8 cellular contexts compared by ENCODE assay signal in genomic region chr1:7940745-7941436, GRCh38. TPM values are rescaled to one million over a fixed set of nuclear protein-coding genes. Genes with fewer than 3 reads are reported as not detected.
A peak's percentile ranks its signal among the peaks of the same experiment; 100 is the strongest.
DNase-seq lines count a peak whose midpoint lies in the region; ATAC-seq, FAIRE-seq and TF ChIP-seq lines count a peak whose summit lies in the region.

TSS of gene TNFRSF9 (minus strand) at chr1:7940839. CDS start at chr1:7939994, 845 bp downstream.

- H3K27ac Mint-ChIP-seq in T-helper 2 cell treated with Interferon-gamma antibody and Interleukin-4, amounts not matched to agents 5 μg/mL and 100 μg/mL, for 36 hours, result peak within 1 kb of the TSS; percentile 74

- intact Hi-C loops in Right ventricle myocardium superior (cut with DNase I), result no loop called here

- no peak within 1 kb of the TSS for H3K4me3 ChIP-seq in astrocyte of the spinal cord (ENCODE audit: low read depth, low read length)

- TF ChIP-seq CTCF in astrocyte of the spinal cord (IDR thresholded peaks at IDR 0.05; ENCODE audit: low read depth, low read length), result no peak

- H3K9me3 Mint-ChIP-seq in T-helper 2 cell treated with Interferon-gamma antibody and Interleukin-4, amounts not matched to agents 5 μg/mL and 100 μg/mL, for 36 hours, result no peaks in the 10 kb centered on the region

- in situ Hi-C loops in astrocyte of the spinal cord (cut with HindIII; ENCODE audit: low sequenced_read_pairs), result no loop called here

- TF ChIP-seq POLR2A in GM12891 (IDR thresholded peaks at IDR 0.05; ENCODE audit: low read depth, low read length), result 0 out of 2 replicates have a peak, but pooled peaks have one; percentile 50

- peak; percentile 75 for FAIRE-seq in GM12891 (lab: Jason Lieb, UNC)

- H3K4me1 Mint-ChIP-seq in T-helper 2 cell treated with Interferon-gamma antibody and Interleukin-4, amounts not matched to agents 5 μg/mL and 100 μg/mL, for 36 hours (ENCODE audit: low read depth), result peaks cover 25% of the 10 kb centered on the region

- H3K4me3 Mint-ChIP-seq in T-helper 2 cell treated with Interferon-gamma antibody and Interleukin-4, amounts not matched to agents 5 μg/mL and 100 μg/mL, for 36 hours, result peak within 1 kb of the TSS; percentile 82

- H3K27me3 Mint-ChIP-seq in T-helper 2 cell treated with Interferon-gamma antibody and Interleukin-4, amounts not matched to agents 5 μg/mL and 100 μg/mL, for 36 hours (ENCODE audit: low read depth), result peaks cover 23% of the 10 kb centered on the region

- DNase-seq in GM12891 (ENCODE audit: insufficient read length, low spot score) (peak; percentile 33), astrocyte of the spinal cord (ENCODE audit: low read depth, low spot score) (peak; percentile 19), retina (peak; percentile 46), C1 segment of cervical spinal cord (lab: John Stamatoyannopoulos, UW) (no peak), Right ventricle myocardium superior (no peak), DMS 273 (lab: John Stamatoyannopoulos, UW; ENCODE audit: unreplicated experiment) (no peak)
- peak; percentile 87 for DNase-seq in T-helper 2 cell treated with Interferon-gamma antibody and Interleukin-4, amounts not matched to agents 5 μg/mL and 100 μg/mL, for 36 hours (ENCODE audit: low spot score)

- peaks cover 3% of the 10 kb centered on the region for H3K36me3 Mint-ChIP-seq in T-helper 2 cell treated with Interferon-gamma antibody and Interleukin-4, amounts not matched to agents 5 μg/mL and 100 μg/mL, for 36 hours (ENCODE audit: low read depth)

- no peak for ATAC-seq in Right ventricle myocardium superior (ENCODE audit: poor library complexity)
- ATAC-seq in HG02840 (IDR thresholded peaks at IDR 0.05; ENCODE audit: low FRiP score, unreplicated experiment), result no peak

TF ChIP-seq in GM12891, 5 proteins besides CTCF, POLR2A, EP300 and RAD21:
- TF ChIP-seq TAF1 (IDR thresholded peaks at IDR 0.05; ENCODE audit: low read depth, low read length), result no peak
- TF ChIP-seq POU2F2 (IDR thresholded peaks at IDR 0.05; ENCODE audit: low read depth, low read length), result peak; percentile 28; the same call in 1 of the 2 replicates
- 0 out of 2 replicates have a peak, but pooled peaks have one; percentile 27 for TF ChIP-seq POLR2AphosphoS5 (IDR thresholded peaks at IDR 0.05; ENCODE audit: low read depth, low read length)
- no peak for TF ChIP-seq SPI1 (IDR thresholded peaks at IDR 0.05; ENCODE audit: low read depth, low read length)
- TF ChIP-seq PAX5 (IDR thresholded peaks at IDR 0.05; ENCODE audit: insufficient read depth, low read length, severe bottlenecking), result no peak
TF ChIP-seq in GM12891: peak in this region for 2.

RNA-seq across cellular contexts. Expression of gene TNFRSF9, which starts in this region (rescaled TPM):
- 3.9 TPM for polyA plus RNA-seq in GM12891 (2012; ENCODE audit: low read depth, missing spikeins)
- total RNA-seq in Right ventricle myocardium superior, result not detected

Comparison
In these comparisons a context has a peak if more than half of its experiments do, and no peak if none do; other contexts are left out.
1. DNase-seq: peak in GM12891 (single experiment), T-helper 2 cell treated with Interferon-gamma antibody and Interleukin-4, amounts not matched to agents 5 μg/mL and 100 μg/mL, for 36 hours (single experiment), astrocyte of the spinal cord (single experiment) and retina (single experiment); none in C1 segment of cervical spinal cord (0 of 14), Right ventricle myocardium superior (single experiment) and DMS 273 (single experiment).